Comparison of ENCODE assay signal across 2 cellular contexts in the genomic region with DNA sequence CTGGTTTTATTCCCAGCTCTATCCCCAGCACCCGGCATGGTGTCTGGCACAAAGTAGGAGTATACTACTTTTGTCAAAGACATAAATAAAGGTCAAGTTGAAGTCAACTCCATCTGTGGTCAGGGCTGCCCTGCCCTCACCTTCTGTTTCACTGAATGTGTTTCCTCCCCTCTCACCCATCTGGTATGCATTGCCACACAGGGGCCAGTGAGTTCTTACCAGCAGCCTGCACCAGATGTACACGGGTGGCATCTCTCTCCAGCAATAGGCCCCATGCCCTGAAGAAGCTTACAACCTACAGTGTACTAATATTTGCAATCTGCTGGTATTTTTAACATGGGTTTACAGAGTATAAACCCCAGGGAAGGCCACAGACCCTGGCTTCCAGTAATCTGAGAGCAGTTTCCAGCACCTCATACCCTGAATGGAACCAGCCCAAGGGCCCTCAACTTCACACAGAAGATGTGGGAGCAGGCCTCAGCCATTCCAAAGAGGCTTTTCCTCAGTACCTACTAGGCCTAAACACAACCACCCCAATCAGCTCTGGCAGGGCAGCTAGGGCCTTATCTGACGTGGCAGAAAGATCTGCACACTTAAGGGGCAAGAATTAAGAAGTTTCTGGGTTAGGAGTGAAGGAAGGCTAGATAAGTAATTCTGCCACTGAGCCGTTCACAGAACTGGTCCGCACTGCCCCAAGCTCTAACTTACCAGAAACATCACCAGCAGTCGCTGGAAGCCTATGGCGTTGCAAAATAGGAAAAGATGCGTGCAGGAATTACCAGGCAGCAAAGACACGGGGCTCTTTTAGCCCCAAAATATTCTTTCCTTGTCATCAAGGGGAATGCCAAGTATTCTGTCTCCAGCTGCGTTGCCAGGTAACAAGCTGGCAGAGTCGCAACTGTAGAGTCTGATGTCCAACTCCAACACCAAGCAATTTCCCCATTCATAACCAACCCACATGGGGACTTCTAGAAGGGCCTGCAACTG.
A peak's percentile ranks its signal among the peaks of the same experiment; 100 is the strongest.
TF ChIP-seq lines count a peak whose summit lies in the region.

No MANE protein-coding gene starts in this region.

TF ChIP-seq in GM12878, 131 proteins besides CTCF, POLR2A, EP300 and RAD21 (continued from another document):
- TF ChIP-seq, protein P1, sequence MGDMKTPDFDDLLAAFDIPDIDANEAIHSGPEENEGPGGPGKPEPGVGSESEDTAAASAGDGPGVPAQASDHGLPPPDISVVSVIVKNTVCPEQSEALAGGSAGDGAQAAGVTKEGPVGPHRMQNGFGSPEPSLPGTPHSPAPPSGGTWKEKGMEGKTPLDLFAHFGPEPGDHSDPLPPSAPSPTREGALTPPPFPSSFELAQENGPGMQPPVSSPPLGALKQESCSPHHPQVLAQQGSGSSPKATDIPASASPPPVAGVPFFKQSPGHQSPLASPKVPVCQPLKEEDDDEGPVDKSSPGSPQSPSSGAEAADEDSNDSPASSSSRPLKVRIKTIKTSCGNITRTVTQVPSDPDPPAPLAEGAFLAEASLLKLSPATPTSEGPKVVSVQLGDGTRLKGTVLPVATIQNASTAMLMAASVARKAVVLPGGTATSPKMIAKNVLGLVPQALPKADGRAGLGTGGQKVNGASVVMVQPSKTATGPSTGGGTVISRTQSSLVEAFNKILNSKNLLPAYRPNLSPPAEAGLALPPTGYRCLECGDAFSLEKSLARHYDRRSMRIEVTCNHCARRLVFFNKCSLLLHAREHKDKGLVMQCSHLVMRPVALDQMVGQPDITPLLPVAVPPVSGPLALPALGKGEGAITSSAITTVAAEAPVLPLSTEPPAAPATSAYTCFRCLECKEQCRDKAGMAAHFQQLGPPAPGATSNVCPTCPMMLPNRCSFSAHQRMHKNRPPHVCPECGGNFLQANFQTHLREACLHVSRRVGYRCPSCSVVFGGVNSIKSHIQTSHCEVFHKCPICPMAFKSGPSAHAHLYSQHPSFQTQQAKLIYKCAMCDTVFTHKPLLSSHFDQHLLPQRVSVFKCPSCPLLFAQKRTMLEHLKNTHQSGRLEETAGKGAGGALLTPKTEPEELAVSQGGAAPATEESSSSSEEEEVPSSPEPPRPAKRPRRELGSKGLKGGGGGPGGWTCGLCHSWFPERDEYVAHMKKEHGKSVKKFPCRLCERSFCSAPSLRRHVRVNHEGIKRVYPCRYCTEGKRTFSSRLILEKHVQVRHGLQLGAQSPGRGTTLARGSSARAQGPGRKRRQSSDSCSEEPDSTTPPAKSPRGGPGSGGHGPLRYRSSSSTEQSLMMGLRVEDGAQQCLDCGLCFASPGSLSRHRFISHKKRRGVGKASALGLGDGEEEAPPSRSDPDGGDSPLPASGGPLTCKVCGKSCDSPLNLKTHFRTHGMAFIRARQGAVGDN (IDR thresholded peaks at IDR 0.05) = 0 out of 2 replicates have a peak, but pooled peaks have one; percentile 15
- TF ChIP-seq PAX5 (IDR thresholded peaks at IDR 0.05; ENCODE audit: borderline replicate concordance, low read depth, low read length) = no peak
- TF ChIP-seq CBFB (IDR thresholded peaks at IDR 0.05; ENCODE audit: low read depth) = peak; percentile 23; the same call in 1 of the 2 replicates
- TF ChIP-seq, protein P2, sequence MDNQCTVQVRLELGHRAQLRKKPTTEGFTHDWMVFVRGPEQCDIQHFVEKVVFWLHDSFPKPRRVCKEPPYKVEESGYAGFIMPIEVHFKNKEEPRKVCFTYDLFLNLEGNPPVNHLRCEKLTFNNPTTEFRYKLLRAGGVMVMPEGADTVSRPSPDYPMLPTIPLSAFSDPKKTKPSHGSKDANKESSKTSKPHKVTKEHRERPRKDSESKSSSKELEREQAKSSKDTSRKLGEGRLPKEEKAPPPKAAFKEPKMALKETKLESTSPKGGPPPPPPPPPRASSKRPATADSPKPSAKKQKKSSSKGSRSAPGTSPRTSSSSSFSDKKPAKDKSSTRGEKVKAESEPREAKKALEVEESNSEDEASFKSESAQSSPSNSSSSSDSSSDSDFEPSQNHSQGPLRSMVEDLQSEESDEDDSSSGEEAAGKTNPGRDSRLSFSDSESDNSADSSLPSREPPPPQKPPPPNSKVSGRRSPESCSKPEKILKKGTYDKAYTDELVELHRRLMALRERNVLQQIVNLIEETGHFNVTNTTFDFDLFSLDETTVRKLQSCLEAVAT (IDR thresholded peaks at IDR 0.05) = peak; percentile 84

TF ChIP-seq in liver, 16 proteins besides CTCF, POLR2A, EP300 and RAD21 (continued from another document):
- TF ChIP-seq, protein P3, sequence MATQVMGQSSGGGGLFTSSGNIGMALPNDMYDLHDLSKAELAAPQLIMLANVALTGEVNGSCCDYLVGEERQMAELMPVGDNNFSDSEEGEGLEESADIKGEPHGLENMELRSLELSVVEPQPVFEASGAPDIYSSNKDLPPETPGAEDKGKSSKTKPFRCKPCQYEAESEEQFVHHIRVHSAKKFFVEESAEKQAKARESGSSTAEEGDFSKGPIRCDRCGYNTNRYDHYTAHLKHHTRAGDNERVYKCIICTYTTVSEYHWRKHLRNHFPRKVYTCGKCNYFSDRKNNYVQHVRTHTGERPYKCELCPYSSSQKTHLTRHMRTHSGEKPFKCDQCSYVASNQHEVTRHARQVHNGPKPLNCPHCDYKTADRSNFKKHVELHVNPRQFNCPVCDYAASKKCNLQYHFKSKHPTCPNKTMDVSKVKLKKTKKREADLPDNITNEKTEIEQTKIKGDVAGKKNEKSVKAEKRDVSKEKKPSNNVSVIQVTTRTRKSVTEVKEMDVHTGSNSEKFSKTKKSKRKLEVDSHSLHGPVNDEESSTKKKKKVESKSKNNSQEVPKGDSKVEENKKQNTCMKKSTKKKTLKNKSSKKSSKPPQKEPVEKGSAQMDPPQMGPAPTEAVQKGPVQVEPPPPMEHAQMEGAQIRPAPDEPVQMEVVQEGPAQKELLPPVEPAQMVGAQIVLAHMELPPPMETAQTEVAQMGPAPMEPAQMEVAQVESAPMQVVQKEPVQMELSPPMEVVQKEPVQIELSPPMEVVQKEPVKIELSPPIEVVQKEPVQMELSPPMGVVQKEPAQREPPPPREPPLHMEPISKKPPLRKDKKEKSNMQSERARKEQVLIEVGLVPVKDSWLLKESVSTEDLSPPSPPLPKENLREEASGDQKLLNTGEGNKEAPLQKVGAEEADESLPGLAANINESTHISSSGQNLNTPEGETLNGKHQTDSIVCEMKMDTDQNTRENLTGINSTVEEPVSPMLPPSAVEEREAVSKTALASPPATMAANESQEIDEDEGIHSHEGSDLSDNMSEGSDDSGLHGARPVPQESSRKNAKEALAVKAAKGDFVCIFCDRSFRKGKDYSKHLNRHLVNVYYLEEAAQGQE (IDR thresholded peaks at IDR 0.05) = no peak
- TF ChIP-seq NR2F2 (IDR thresholded peaks at IDR 0.05) (no peak), SP1 (IDR thresholded peaks at IDR 0.05) (peak; percentile 8), EGR1 (IDR thresholded peaks at IDR 0.05; ENCODE audit: low read depth in 2 of 2) (no peak), FOXA2 (IDR thresholded peaks at IDR 0.05) (no peak)
- TF ChIP-seq, protein P4, sequence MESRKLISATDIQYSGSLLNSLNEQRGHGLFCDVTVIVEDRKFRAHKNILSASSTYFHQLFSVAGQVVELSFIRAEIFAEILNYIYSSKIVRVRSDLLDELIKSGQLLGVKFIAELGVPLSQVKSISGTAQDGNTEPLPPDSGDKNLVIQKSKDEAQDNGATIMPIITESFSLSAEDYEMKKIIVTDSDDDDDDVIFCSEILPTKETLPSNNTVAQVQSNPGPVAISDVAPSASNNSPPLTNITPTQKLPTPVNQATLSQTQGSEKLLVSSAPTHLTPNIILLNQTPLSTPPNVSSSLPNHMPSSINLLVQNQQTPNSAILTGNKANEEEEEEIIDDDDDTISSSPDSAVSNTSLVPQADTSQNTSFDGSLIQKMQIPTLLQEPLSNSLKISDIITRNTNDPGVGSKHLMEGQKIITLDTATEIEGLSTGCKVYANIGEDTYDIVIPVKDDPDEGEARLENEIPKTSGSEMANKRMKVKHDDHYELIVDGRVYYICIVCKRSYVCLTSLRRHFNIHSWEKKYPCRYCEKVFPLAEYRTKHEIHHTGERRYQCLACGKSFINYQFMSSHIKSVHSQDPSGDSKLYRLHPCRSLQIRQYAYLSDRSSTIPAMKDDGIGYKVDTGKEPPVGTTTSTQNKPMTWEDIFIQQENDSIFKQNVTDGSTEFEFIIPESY (IDR thresholded peaks at IDR 0.05) = no peak
- TF ChIP-seq, protein P5, sequence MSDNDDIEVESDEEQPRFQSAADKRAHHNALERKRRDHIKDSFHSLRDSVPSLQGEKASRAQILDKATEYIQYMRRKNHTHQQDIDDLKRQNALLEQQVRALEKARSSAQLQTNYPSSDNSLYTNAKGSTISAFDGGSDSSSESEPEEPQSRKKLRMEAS (IDR thresholded peaks at IDR 0.05) = no peak
